In the genomic region with DNA sequence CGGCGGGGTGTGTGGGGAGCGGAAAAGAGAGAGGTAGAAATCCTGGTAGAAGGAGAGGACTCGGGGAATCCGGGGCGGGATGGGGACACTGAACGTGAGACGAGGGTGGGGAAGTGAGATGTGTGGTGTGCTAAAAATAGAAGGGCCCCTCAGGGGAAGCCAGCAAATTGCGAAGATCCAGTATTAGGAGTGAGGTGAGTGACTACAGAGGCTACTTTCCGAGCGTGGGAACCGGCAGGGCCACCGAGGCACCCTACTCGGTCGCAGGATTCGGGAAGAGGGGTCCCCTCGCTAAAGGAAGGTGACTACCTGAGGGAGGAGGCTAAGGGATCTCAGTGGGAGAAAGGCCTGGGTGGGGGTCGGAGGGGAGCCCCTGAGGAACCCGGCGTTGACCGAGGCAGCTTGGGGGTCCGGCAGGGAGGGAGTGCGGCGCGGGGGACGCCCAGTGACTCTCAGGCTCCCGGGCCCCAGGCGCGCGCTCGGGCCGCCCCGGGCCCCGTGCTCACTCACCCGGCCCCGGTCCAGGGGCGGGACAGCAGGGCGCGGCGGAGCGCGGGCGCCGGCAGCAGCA, we compare ENCODE assay signal across 8 cellular contexts. TPM values are rescaled to one million over a fixed set of nuclear protein-coding genes. Genes with fewer than 3 reads are reported as not detected.
DNase-seq lines count a peak whose midpoint lies in the region; ATAC-seq, FAIRE-seq and TF ChIP-seq lines count a peak whose summit lies in the region.

No MANE protein-coding gene starts in this region.

- POLR2A ChIA-PET in A549 (lab: Yijun Ruan, JAX) = interaction anchor here (0.6 kb wide), 1 partner anchor 10 kb away, joined by 3 read pairs; no protein-coding TSS in a partner anchor

- peak overlapping the region; percentile 97 for H3K4me3 ChIP-seq in A549
- peak overlapping the region; percentile 66 for H3K4me3 ChIP-seq in GM12875 (ENCODE audit: low read depth, low read length)
- peak overlapping the region; percentile 89 for H3K4me3 ChIP-seq in coronary artery
- peak overlapping the region; percentile 80 to 83 for H3K4me3 ChIP-seq in mucosa of rectum (ENCODE audit: low read length in 2 of 2)

- ATAC-seq in A549 (peak in 1 of 2 experiments; percentile 17; a peak in 1 of 6 replicates), GM21576 (IDR thresholded peaks at IDR 0.05; ENCODE audit: unreplicated experiment) (no peak)

- H3K27ac ChIP-seq in A549 = peak overlapping the region; percentile 86 to 91
- peak overlapping the region; percentile 86 to 93 for H3K27ac ChIP-seq in coronary artery
- peak overlapping the region; percentile 79 to 85 for H3K27ac ChIP-seq in mucosa of rectum (ENCODE audit: low read depth in 2 of 2, low read length in 2 of 2)

- H3K4me2 ChIP-seq in A549 = peak overlapping the region; percentile 99

- no peaks in the 10 kb centered on the region for H3K9me3 ChIP-seq in A549
- H3K9me3 ChIP-seq in mucosa of rectum (ENCODE audit: control insufficient read depth in 2 of 2, low read length in 2 of 2) = no peaks in the 10 kb centered on the region

- no peak for FAIRE-seq in A549 (lab: Jason Lieb, UNC)

- no peak; the same call in 1 of the 2 replicates for TF ChIP-seq POLR2A in A549 (IDR thresholded peaks at IDR 0.05; ENCODE audit: low read length)

- peaks cover 0 to 3% of the 10 kb centered on the region in 2 donors for H3K36me3 ChIP-seq in mucosa of rectum (ENCODE audit: control insufficient read depth in 2 of 2, insufficient read depth in 2 of 2, low read length in 2 of 2)

- TF ChIP-seq RAD21 in A549 (conservative IDR thresholded peaks at IDR 0.05 in 1 of 2, IDR thresholded peaks at IDR 0.05 in 1 of 2) = no peak

- peak overlapping the region; percentile 68 to 70 for H3K9ac ChIP-seq in mucosa of rectum (ENCODE audit: low read depth in 1 of 2, low read length in 2 of 2)

- no peak for TF ChIP-seq EP300 in A549 (IDR thresholded peaks at IDR 0.05)

- no peak for DNase-seq in A549 (ENCODE audit: low read depth in 1 of 2, low spot score in 1 of 2)
- DNase-seq in NOMO-1 treated with dmso at 0.1 percent for 144 hours (lab: John Stamatoyannopoulos, UW; ENCODE audit: unreplicated experiment) = peak; percentile 7
- DNase-seq in coronary artery (ENCODE audit: low spot score) = no peak
- no peak for DNase-seq in SHP77 treated with DMSO at 0.1 percent for 48 hours (lab: John Stamatoyannopoulos, UW)
- no peak for DNase-seq in NCI-H226

- 3% methylated on average over 22 of the region's 44 CpGs for WGBS in A549 (ENCODE audit: missing lambda C conversion rate)

- H3K27me3 ChIP-seq in mucosa of rectum (ENCODE audit: control insufficient read depth in 2 of 2, insufficient read depth in 2 of 2, low read length in 2 of 2) = peaks cover 0 to 2% of the 10 kb centered on the region in 2 donors

- no peak for TF ChIP-seq CTCF in A549 (IDR thresholded peaks at IDR 0.05)
- TF ChIP-seq CTCF in GM12875 (IDR thresholded peaks at IDR 0.05; ENCODE audit: borderline replicate concordance, insufficient read depth, low read depth, low read length) = no peak
- no peak for TF ChIP-seq CTCF in coronary artery (IDR thresholded peaks at IDR 0.05)

- H3K4me1 ChIP-seq in A549 = peaks cover 31% of the 10 kb centered on the region
- H3K4me1 ChIP-seq in mucosa of rectum (ENCODE audit: control insufficient read depth in 2 of 2, insufficient read depth in 2 of 2, low read length in 2 of 2) = peaks cover 4 to 5% of the 10 kb centered on the region in 2 donors

- CTCF ChIA-PET in A549 (lab: Yijun Ruan, JAX) = interaction anchor here (0.8 to 20.0 kb wide), 4 partner anchors 13 to 192 kb away, joined by 4 to 319 read pairs (median 36); no protein-coding TSS in a partner anchor

TF ChIP-seq in A549, 52 proteins besides CTCF, POLR2A, EP300 and RAD21:
- no peak for TF ChIP-seq TP53 (CRISPR knock-in tag; IDR thresholded peaks at IDR 0.05)
- TF ChIP-seq PHF8 (IDR thresholded peaks at IDR 0.05; ENCODE audit: borderline replicate concordance, low read depth) = peak; percentile 26; the same call in 1 of the 2 replicates

RNA-seq across cellular contexts. Expression of gene ALDH4A1, which starts 0.3 kb away (rescaled TPM):
- polyA plus RNA-seq in A549 (2011; rRNA removed) = 9.4 and 9.7 TPM in 2 replicates
- polyA plus RNA-seq in A549 (2012; cell fraction: cytosol; rRNA removed) = 17.8 and 20.9 TPM in 2 replicates
- polyA plus RNA-seq in A549 (2012; cell fraction: nucleus; rRNA removed) = 44.6 and 47.4 TPM in 2 replicates
- 14.7 to 17.1 TPM (median 15.4 TPM) in 3 replicates for polyA plus RNA-seq in A549 (2017; fragmentation: RNase III; extraction: RNeasy Plus Mini Kit Qiagen cat#74134 plus additional on column Dnase treatment)
- 12.0 and 13.4 TPM in 2 replicates for polyA minus RNA-seq in A549 (2011; rRNA and poly(A)+ RNA removed)

RNA-seq across cellular contexts. Expression of gene TAS1R2, which starts 42.6 kb away (rescaled TPM):
- not detected in 2 replicates for polyA plus RNA-seq in A549 (2011; rRNA removed)
- not detected in 2 replicates for polyA plus RNA-seq in A549 (2012; cell fraction: cytosol; rRNA removed)
- not detected in 2 replicates for polyA plus RNA-seq in A549 (2012; cell fraction: nucleus; rRNA removed)
- not detected in 3 replicates for polyA plus RNA-seq in A549 (2017; fragmentation: RNase III; extraction: RNeasy Plus Mini Kit Qiagen cat#74134 plus additional on column Dnase treatment)
- polyA minus RNA-seq in A549 (2011; rRNA and poly(A)+ RNA removed) = not detected in 2 replicates

RNA-seq across cellular contexts. Expression of gene IFFO2, which starts 54.4 kb away (rescaled TPM):
- polyA plus RNA-seq in A549 (2011; rRNA removed) = 23.0 and 24.3 TPM in 2 replicates
- 43.9 and 44.0 TPM in 2 replicates for polyA plus RNA-seq in A549 (2012; cell fraction: cytosol; rRNA removed)
- polyA plus RNA-seq in A549 (2012; cell fraction: nucleus; rRNA removed) = 93.7 and 96.0 TPM in 2 replicates
- polyA plus RNA-seq in A549 (2017; fragmentation: RNase III; extraction: RNeasy Plus Mini Kit Qiagen cat#74134 plus additional on column Dnase treatment) = 50.1 to 57.5 TPM (median 53.9 TPM) in 3 replicates
- polyA minus RNA-seq in A549 (2011; rRNA and poly(A)+ RNA removed) = 24.2 and 31.1 TPM in 2 replicates
